Comparison of ENCODE assay signal across 8 cellular contexts in the genomic region with DNA sequence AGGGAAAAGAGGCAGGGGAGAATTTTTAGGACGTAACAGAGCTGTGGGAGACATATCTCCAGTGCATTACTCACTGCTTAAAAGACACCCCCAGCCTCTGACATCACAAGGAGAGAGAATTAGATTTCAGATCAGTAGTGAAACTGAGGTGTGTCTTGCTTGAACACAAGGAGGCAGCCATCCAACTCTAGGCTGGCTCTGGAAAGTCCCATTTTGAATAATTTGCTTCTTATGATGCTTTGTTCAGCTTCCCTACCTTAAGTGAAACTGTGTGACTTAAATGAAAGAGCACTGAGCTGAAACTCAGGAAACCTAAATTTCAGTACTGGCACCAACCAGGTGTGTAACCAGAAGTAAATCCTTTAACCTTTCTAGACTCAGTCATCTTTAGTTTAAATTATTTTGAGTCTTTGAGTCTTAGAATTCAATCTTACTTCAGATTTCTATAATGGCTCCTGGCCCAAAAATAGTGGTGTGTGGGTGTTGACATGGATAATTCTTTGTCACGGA.
DNase-seq lines count a peak whose midpoint lies in the region; ATAC-seq and TF ChIP-seq lines count a peak whose summit lies in the region.

No MANE protein-coding gene starts in this region.

- intact Hi-C loops in mammary epithelial cell (cut with micrococcal nuclease): no loop called here
- intact Hi-C loops in psoas muscle (cut with DNase I): no loop called here
- intact Hi-C loops in CD14-positive monocyte (cut with micrococcal nuclease): no loop called here

- H3K9ac ChIP-seq in SU-DHL-6 (ENCODE audit: low read length): no peak overlapping the region; the same call in 1 of the 2 replicates
- no peak overlapping the region for H3K9ac ChIP-seq in mammary epithelial cell (ENCODE audit: insufficient read depth, low read length)

- CTCF ChIA-PET in mammary epithelial cell (lab: Charles Lee; ENCODE audit: low non-redundant PET): interaction anchor here (0.7 kb wide), 1 partner anchor 154 kb away, joined by 3 read pairs; no protein-coding TSS in a partner anchor

- dilution Hi-C loops in mammary epithelial cell (cut with HindIII; ENCODE audit: low sequenced_read_pairs): no loop called here

- H3K4me3 Mint-ChIP-seq in CD14-positive monocyte: no peak overlapping the region

- H3K9me3 ChIP-seq in SU-DHL-6 (ENCODE audit: insufficient read depth, low read length): no peaks in the 10 kb centered on the region
- H3K9me3 ChIP-seq in mammary epithelial cell (replicated peaks; ENCODE audit: insufficient read depth, low read length): no peaks in the 10 kb centered on the region
- H3K9me3 ChIP-seq in psoas muscle: no peaks in the 10 kb centered on the region

- TSS peak; percentile 71 for BruUV-seq in mammary epithelial cell (replicated peaks; lab: Mats Ljungman, UMichigan)

- H3K79me2 ChIP-seq in SU-DHL-6 (ENCODE audit: insufficient read depth, low read length): no peaks in the 10 kb centered on the region
- no peaks in the 10 kb centered on the region for H3K79me2 ChIP-seq in mammary epithelial cell (ENCODE audit: insufficient read depth, low read length)

- H3K27me3 ChIP-seq in SU-DHL-6 (ENCODE audit: low read length) (no peaks in the 10 kb centered on the region), mammary epithelial cell (ENCODE audit: insufficient read depth, low read length) (no peaks in the 10 kb centered on the region), psoas muscle (ENCODE audit: insufficient read depth in 3 of 3, low read length in 2 of 3) (no peaks in the 10 kb centered on the region)

- no peak overlapping the region for H3K4me3 ChIP-seq in SU-DHL-6 (ENCODE audit: insufficient read depth, low read length, poor library complexity, severe bottlenecking)
- no peak overlapping the region for H3K4me3 ChIP-seq in mammary epithelial cell (replicated peaks in 1 of 3; ENCODE audit: insufficient read depth in 1 of 3, low read depth in 2 of 3, low read length in 3 of 3)
- no peak overlapping the region for H3K4me3 ChIP-seq in psoas muscle

- 40% methylated on average over 1 of the region's 2 CpGs for WGBS in mammary epithelial cell (ENCODE audit: low coverage, missing lambda C conversion rate)
- WGBS in psoas muscle, 3 donors: 46 to 53% (median 51%) methylated on average over 2 of the region's 2 CpGs

- H3K9me2 ChIP-seq in SU-DHL-6 (replicated peaks; ENCODE audit: insufficient read depth, low read length): no peaks in the 10 kb centered on the region

- H3K4me1 ChIP-seq in mammary epithelial cell (ENCODE audit: insufficient read depth, low read length) (peaks cover 22% of the 10 kb centered on the region), psoas muscle (peaks cover 24% of the 10 kb centered on the region)

- H3K27ac Mint-ChIP-seq in CD14-positive monocyte: peak overlapping the region in 2 of 7 donors; percentile 5 to 53

- no peaks in the 10 kb centered on the region for H3K36me3 Mint-ChIP-seq in CD14-positive monocyte

- no peak overlapping the region for H3K27ac ChIP-seq in SU-DHL-6 (ENCODE audit: low read depth, low read length)
- peak overlapping the region; percentile 36 for H3K27ac ChIP-seq in mammary epithelial cell (ENCODE audit: insufficient read depth, low read depth, low read length)
- peak overlapping the region; percentile 15 for H3K27ac ChIP-seq in psoas muscle

- H3K4me2 ChIP-seq in SU-DHL-6 (ENCODE audit: low read depth, low read length, poor library complexity, severe bottlenecking): peak overlapping the region; percentile 20
- H3K4me2 ChIP-seq in mammary epithelial cell (ENCODE audit: insufficient read depth, low read depth, low read length): no peak overlapping the region

- H3F3A ChIP-seq in SU-DHL-6 (ENCODE audit: insufficient read depth): no peaks in the 10 kb centered on the region

- DNase-seq in mammary epithelial cell (peak; percentile 98), psoas muscle (no peak), NCI-H1694 (lab: John Stamatoyannopoulos, UW) (no peak), NCI-H1092 (lab: John Stamatoyannopoulos, UW) (no peak), CD14-positive monocyte (ENCODE audit: low spot score) (no peak)

- no peaks in the 10 kb centered on the region for H3K9me3 Mint-ChIP-seq in CD14-positive monocyte

- H4K20me1 ChIP-seq in SU-DHL-6 (ENCODE audit: low read depth, low read length): no peaks in the 10 kb centered on the region
- H4K20me1 ChIP-seq in mammary epithelial cell (ENCODE audit: insufficient read depth, low read length): no peaks in the 10 kb centered on the region

- peak; percentile 88 for ATAC-seq in GM18519 (IDR thresholded peaks at IDR 0.05; ENCODE audit: low FRiP score, unreplicated experiment)
- peak; percentile 78 for ATAC-seq in HG02763 (IDR thresholded peaks at IDR 0.05; ENCODE audit: unreplicated experiment)
- peak in 3 of 4 donors; percentile 37 to 45 (median 45) for ATAC-seq in psoas muscle

- H2AFZ ChIP-seq in SU-DHL-6 (ENCODE audit: low read depth, low read length, severe bottlenecking): no peak overlapping the region
- peak overlapping the region; percentile 11 for H2AFZ ChIP-seq in mammary epithelial cell (ENCODE audit: low read depth, low read length)

- no peaks in the 10 kb centered on the region for H3K36me3 ChIP-seq in SU-DHL-6 (ENCODE audit: low read length)
- H3K36me3 ChIP-seq in mammary epithelial cell (ENCODE audit: insufficient read depth, low read length): no peaks in the 10 kb centered on the region
- H3K36me3 ChIP-seq in psoas muscle (ENCODE audit: insufficient read depth in 1 of 2, low read depth in 1 of 2): no peaks in the 10 kb centered on the region

- peaks cover 0 to 1% (median 0%) of the 10 kb centered on the region in 3 donors for H3K27me3 Mint-ChIP-seq in CD14-positive monocyte (ENCODE audit: low read depth in 3 of 3)

- TF ChIP-seq CTCF in SU-DHL-6 (IDR thresholded peaks at IDR 0.05; ENCODE audit: insufficient read depth, low read length, poor library complexity, severe bottlenecking): no peak
- TF ChIP-seq CTCF in mammary epithelial cell (conservative IDR thresholded peaks at IDR 0.05 in 1 of 2, IDR thresholded peaks at IDR 0.05 in 1 of 2; ENCODE audit: extremely low read depth in 1 of 2, insufficient read depth in 1 of 2, low read depth in 1 of 2, low read length in 2 of 2): peak in 1 of 2 donors; percentile 40
- TF ChIP-seq CTCF in psoas muscle (IDR thresholded peaks at IDR 0.05): no peak
- no peak for TF ChIP-seq CTCF in CD14-positive monocyte (IDR thresholded peaks at IDR 0.05)

- peaks cover 25% of the 10 kb centered on the region for H3K4me1 Mint-ChIP-seq in CD14-positive monocyte

- in situ Hi-C loops in mammary epithelial cell (cut with MboI; ENCODE audit: low sequenced_read_pairs in 2 of 2): no loop called here
